In genomic region chr11:72144807-72145565, GRCh38 we compare ENCODE assay signal across 1 cellular context.
TF ChIP-seq lines count a peak whose summit lies in the region.

No MANE protein-coding gene starts in this region.

TF ChIP-seq in GM23338, 12 proteins besides CTCF, POLR2A, EP300 and RAD21 (continued from another document):
- TF ChIP-seq ZNF462 (CRISPR knock-in tag; IDR thresholded peaks at IDR 0.05): no peak
- no peak for TF ChIP-seq ETS1 (IDR thresholded peaks at IDR 0.05)
- TF ChIP-seq STAT1 (IDR thresholded peaks at IDR 0.05; ENCODE audit: unreplicated experiment): no peak
- no peak for TF ChIP-seq JUNB (IDR thresholded peaks at IDR 0.05; ENCODE audit: unreplicated experiment)
- TF ChIP-seq ZNF114 (CRISPR knock-in tag; IDR thresholded peaks at IDR 0.05): no peak
- no peak for TF ChIP-seq EZH2 (IDR thresholded peaks at IDR 0.05; ENCODE audit: low read depth, unreplicated experiment)
- no peak for TF ChIP-seq NANOG (IDR thresholded peaks at IDR 0.05; ENCODE audit: borderline replicate concordance)
TF ChIP-seq in GM23338: peak in this region for 0.
